Comparison of ENCODE assay signal across 7 cellular contexts in genomic region chr7:37031571-37032257, GRCh38.
DNase-seq lines count a peak whose midpoint lies in the region; ATAC-seq and TF ChIP-seq lines count a peak whose summit lies in the region.

No MANE protein-coding gene starts in this region.

- TF ChIP-seq CTCF in vagina (IDR thresholded peaks at IDR 0.05), result no peak

- intact Hi-C loops in vagina (cut with DNase I), result no loop called here

- H3K9me3 Mint-ChIP-seq in activated naive CD4-positive, alpha-beta T cell treated with anti-CD3 and anti-CD28 coated beads, Interleukin-2, amount 50 U/mL, for 72 hours, result peaks cover 0 to 5% of the 10 kb centered on the region in 2 donors

- H3K27ac ChIP-seq in trophoblast cell (ENCODE audit: low read depth, low read length) (peak overlapping the region; percentile 66), vagina (peak overlapping the region; percentile 83)

- peaks cover 12% of the 10 kb centered on the region for H3K79me1 ChIP-seq in trophoblast cell (ENCODE audit: low read length)

- peak overlapping the region; percentile 83 for H2BK12ac ChIP-seq in trophoblast cell (ENCODE audit: low read length)

- no peak overlapping the region for H4K12ac ChIP-seq in trophoblast cell (ENCODE audit: low read depth, low read length)

- in situ Hi-C loops in HAP-1 (cut with MboI; ENCODE audit: low sequenced_read_pairs), result no loop called here

- no peaks in the 10 kb centered on the region for H3K79me2 ChIP-seq in trophoblast cell (ENCODE audit: control insufficient read depth, insufficient read depth, low read length, poor library complexity)

- no peak overlapping the region for H3K14ac ChIP-seq in trophoblast cell (ENCODE audit: low read length)

- no peaks in the 10 kb centered on the region for H3K9me3 ChIP-seq in HAP-1
- H3K9me3 ChIP-seq in trophoblast cell (ENCODE audit: insufficient read depth, low read depth, low read length), result no peaks in the 10 kb centered on the region
- H3K9me3 ChIP-seq in vagina, result no peaks in the 10 kb centered on the region

- WGBS in trophoblast cell (ENCODE audit: extremely low coverage, insufficient coverage, insufficient read length), result no CpG with 5 or more reads among the region's 9 CpGs

- H3K4me1 ChIP-seq in HAP-1 (peaks cover 14% of the 10 kb centered on the region), trophoblast cell (ENCODE audit: control insufficient read depth in 1 of 2, insufficient read depth in 2 of 2, low read length in 2 of 2) (peaks cover 13 to 23% of the 10 kb centered on the region in 2 experiments), vagina (peaks cover 22% of the 10 kb centered on the region)

- H3K36me3 Mint-ChIP-seq in activated naive CD4-positive, alpha-beta T cell treated with anti-CD3 and anti-CD28 coated beads, Interleukin-2, amount 50 U/mL, for 72 hours, result peaks cover 24 to 41% of the 10 kb centered on the region in 2 donors

- H2AK5ac ChIP-seq in trophoblast cell (ENCODE audit: low read length), result no peak overlapping the region

- H3K4me3 ChIP-seq in HAP-1, result no peak overlapping the region
- no peak overlapping the region for H3K4me3 ChIP-seq in trophoblast cell (ENCODE audit: low read depth, low read length)
- H3K4me3 ChIP-seq in vagina, result no peak overlapping the region

- no peak overlapping the region for H2AFZ ChIP-seq in trophoblast cell (ENCODE audit: insufficient read depth, low read length, poor library complexity)

- no peak overlapping the region for H3K23ac ChIP-seq in trophoblast cell (ENCODE audit: low read length)

- H4K8ac ChIP-seq in trophoblast cell (ENCODE audit: low read depth, low read length), result peak overlapping the region; percentile 18

- H3K4ac ChIP-seq in trophoblast cell (ENCODE audit: low read depth, low read length), result no peak overlapping the region

- peak overlapping the region; percentile 60 for H2BK5ac ChIP-seq in trophoblast cell (ENCODE audit: low read depth, low read length, poor library complexity)

- H3K4me2 ChIP-seq in trophoblast cell (ENCODE audit: low read length), result peak overlapping the region; percentile 51

- no peak overlapping the region for H3K9ac ChIP-seq in trophoblast cell (ENCODE audit: low read length)

- H3K36me3 ChIP-seq in HAP-1 (replicated peaks) (no peaks in the 10 kb centered on the region), trophoblast cell (ENCODE audit: control insufficient read depth in 1 of 2, insufficient read depth in 2 of 2, low read length in 2 of 2) (no peaks in the 10 kb centered on the region), vagina (no peaks in the 10 kb centered on the region)

- peak overlapping the region; percentile 69 for H2BK120ac ChIP-seq in trophoblast cell (ENCODE audit: insufficient read depth, low read length, poor library complexity)

- no peak overlapping the region for H3K18ac ChIP-seq in trophoblast cell (ENCODE audit: low read length)

- peak; percentile 62 to 64 for DNase-seq in HAP-1 (ENCODE audit: low spot score in 2 of 2)
- peak; percentile 90 for DNase-seq in NCI-H748 treated with DMSO at 0.1 percent for 48 hours (lab: John Stamatoyannopoulos, UW)
- peak; percentile 51 to 56 for DNase-seq in activated naive CD4-positive, alpha-beta T cell treated with anti-CD3 and anti-CD28 coated beads, Interleukin-2, amount 50 U/mL, for 72 hours (ENCODE audit: low spot score in 2 of 2)
- DNase-seq in glomerular visceral epithelial cell (ENCODE audit: extremely low spot score), result peak; percentile 94
- peak; percentile 90 to 98 for DNase-seq in trophoblast cell
- peak in 1 of 2 donors; percentile 96 for DNase-seq in vagina (ENCODE audit: extremely low spot score in 2 of 2)
- no peak for DNase-seq in NCI-H1105 treated with DMSO at 0.1 percent for 48 hours (lab: John Stamatoyannopoulos, UW)

- H4K91ac ChIP-seq in trophoblast cell (ENCODE audit: low read depth, low read length), result peak overlapping the region; percentile 51

- H3K27ac Mint-ChIP-seq in activated naive CD4-positive, alpha-beta T cell treated with anti-CD3 and anti-CD28 coated beads, Interleukin-2, amount 50 U/mL, for 72 hours, result peak overlapping the region; percentile 54 to 78

- H3K27me3 ChIP-seq in HAP-1 (ENCODE audit: low read depth) (no peaks in the 10 kb centered on the region), trophoblast cell (ENCODE audit: insufficient read depth, low read length) (no peaks in the 10 kb centered on the region), vagina (no peaks in the 10 kb centered on the region)

- peak; percentile 76 to 97 for ATAC-seq in activated naive CD4-positive, alpha-beta T cell treated with anti-CD3 and anti-CD28 coated beads, Interleukin-2, amount 50 U/mL, for 72 hours

- no peak for TF ChIP-seq POLR2A in vagina (IDR thresholded peaks at IDR 0.05)
